26 cellular contexts compared by ENCODE assay signal in the genomic region with DNA sequence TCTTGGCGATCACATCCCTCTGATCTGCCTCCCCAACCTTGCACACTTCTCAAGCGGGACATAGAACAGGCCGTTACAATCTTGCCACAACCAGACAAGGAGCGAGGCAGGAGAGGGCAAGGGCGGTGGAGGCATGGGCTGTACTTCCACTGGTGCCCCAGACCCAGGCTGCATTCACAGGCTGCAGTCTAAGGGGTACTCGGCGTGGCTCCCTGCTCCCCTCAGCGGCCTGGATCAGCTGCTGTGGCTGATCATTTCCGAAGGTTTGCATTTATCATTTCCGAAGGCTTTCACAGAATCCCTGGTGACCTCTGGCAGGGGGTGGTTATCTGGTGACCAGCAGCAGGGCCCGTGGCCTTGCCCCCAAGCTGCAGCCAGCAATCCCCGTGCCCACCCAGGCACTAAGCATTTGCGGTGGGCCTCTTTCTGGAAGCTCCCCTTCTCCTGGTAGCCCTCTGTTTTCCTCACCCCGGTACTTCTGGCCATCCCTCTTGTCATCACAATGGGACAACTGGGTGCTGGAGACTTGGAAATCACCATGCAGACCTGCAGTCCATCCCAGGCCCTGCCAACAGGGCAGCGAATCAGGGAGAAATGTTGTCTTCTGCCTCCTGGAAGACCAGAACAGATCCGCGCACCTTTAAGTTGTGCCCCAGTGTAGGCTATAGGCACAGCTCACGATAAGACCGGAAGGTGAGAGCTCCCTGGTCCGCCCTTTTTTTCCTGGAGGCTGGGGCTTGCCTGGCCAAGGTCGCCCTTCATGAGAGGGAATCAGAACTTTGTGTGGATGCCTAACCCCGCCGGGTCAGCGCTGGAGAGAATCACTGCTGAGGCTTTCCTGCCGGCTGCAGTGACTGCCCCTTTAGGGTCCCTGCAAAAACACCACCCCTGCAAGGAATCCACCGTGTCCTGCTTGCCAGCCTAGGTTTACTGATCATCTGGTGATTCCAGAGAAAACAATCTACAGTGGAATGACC.
"Had no signal": no experiment of that assay in that cellular context is flagged by ENCODE, and none has a peak within 500 bp of the region (broad histone marks: within the 10 kb centered on the region; RNA-seq: fewer than 3 reads in every experiment).

No MANE protein-coding gene starts in this region.

- H3K9ac ChIP-seq: neural progenitor cell, parathyroid adenoma had no signal

- ATAC-seq: left colon; left lung; natural killer cell; right cardiac atrium; sciatic nerve; stimulated activated effector memory CD8-positive, alpha-beta T cell treated with anti-CD3 and anti-CD28 coated beads, Interleukin-12 subunit alpha, Interleukin-12 subunit beta, amount 100 ng/mL, for 72 hours had no signal

- FAIRE-seq: keratinocyte had no signal

- H3K4me3 ChIP-seq: left lung, lung, neural progenitor cell, prostate gland, skin epidermis, suprapubic skin, thoracic aorta, tibial artery, uterus had no signal

- H3K9me3 ChIP-seq: neutrophil, prostate gland, thoracic aorta, uterus had no signal

- DNase-seq: hippocampal formation; left colon; mesendoderm; naive B cell; natural killer cell; nephron progenitor cell; occipital lobe; retina; stimulated activated CD4-positive, alpha-beta T cell treated with anti-CD3 and anti-CD28 coated beads, Interleukin-4, amount 100 ng/mL, for 24 hours; stimulated activated naive CD4-positive, alpha-beta T cell; tibial artery; trophoblast cell; uterus had no signal

- H3K36me3 ChIP-seq: left lung, neural progenitor cell, neutrophil, prostate gland, suprapubic skin, thoracic aorta, tibial artery, uterus had no signal

- H3K27me3 ChIP-seq: left lung, neural progenitor cell, neutrophil, suprapubic skin, tibial artery, uterus had no signal

- H3K4me1 ChIP-seq: left lung, neural progenitor cell, parathyroid adenoma, prostate gland, suprapubic skin, tibial artery, uterus had no signal

- H3K27ac ChIP-seq: left lung, neural progenitor cell, neutrophil, parathyroid adenoma, prostate gland, skin epidermis, suprapubic skin, thoracic aorta, tibial artery, uterus had no signal
